17 cellular contexts compared by ENCODE assay signal in the genomic region with DNA sequence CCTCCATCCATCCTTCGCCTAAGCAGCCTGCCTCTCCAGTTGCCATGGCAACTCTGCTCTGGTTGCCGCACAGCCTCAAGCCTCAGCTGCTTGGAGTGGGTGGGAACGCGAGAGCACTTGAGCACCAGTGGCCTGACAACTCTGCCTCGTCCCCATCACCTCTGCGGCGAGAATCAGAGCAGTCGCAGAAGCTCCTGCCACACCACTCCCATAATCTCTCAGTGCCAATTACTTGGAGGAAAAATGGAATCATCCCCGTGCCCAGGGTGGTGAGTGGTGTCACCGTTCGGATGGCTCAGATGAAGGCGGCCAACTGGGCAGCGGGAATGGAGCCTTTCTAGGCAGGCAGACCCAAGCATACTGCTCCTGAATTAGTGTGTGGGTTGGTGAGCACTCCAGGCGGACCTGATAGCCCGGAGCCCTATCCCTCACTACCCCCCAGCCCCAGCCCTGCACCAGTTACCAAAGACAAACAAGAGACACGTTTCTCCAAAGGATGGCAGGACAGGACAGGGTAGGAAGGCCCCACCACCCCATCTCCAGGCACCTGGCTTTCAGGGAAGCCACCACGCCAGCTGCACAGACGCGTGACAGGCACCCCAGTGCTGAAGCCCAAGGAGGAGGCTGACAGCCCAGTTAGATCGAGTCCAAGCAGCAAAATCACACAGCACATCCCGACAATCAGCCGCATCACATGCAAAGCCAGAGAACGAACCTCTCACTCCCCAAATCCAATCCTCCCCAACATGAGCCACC.
DNase-seq lines count a peak whose midpoint lies in the region; ATAC-seq lines count a peak whose summit lies in the region.
"Had no signal": no experiment of that assay in that cellular context is flagged by ENCODE, and none has a peak within 500 bp of the region (broad histone marks: within the 10 kb centered on the region; RNA-seq: fewer than 3 reads in every experiment).

No MANE protein-coding gene starts in this region.

- no peak overlapping the region for H3K4me2 ChIP-seq in neuronal stem cell (ENCODE audit: insufficient read depth, low read length, poor library complexity, severe bottlenecking)
- H3K4me2 ChIP-seq: hepatocyte had no signal

- no peak overlapping the region for H2BK5ac ChIP-seq in neuronal stem cell (ENCODE audit: low read length)

- H3K4me3 ChIP-seq in neuronal stem cell (ENCODE audit: low read length in 2 of 2) = no peak overlapping the region
- H3K4me3 ChIP-seq: hepatocyte, SJSA1, vagina had no signal

- H3K23ac ChIP-seq in neuronal stem cell (ENCODE audit: low read depth, low read length, poor library complexity) = peak overlapping the region; percentile 23

- H3K4me1 ChIP-seq in neuronal stem cell (ENCODE audit: control insufficient read depth in 2 of 2, insufficient read depth in 1 of 2, low read depth in 1 of 2, low read length in 2 of 2) = no peaks in the 10 kb centered on the region
- H3K4me1 ChIP-seq: SJSA1, vagina had no signal

- H3K18ac ChIP-seq in neuronal stem cell (ENCODE audit: low read length) = peak overlapping the region; percentile 40

- no peak overlapping the region for H3K4ac ChIP-seq in neuronal stem cell (ENCODE audit: low read length)

- no peak overlapping the region for H3K27ac Mint-ChIP-seq in activated T-helper 2 cell treated with anti-CD3 and anti-CD28 coated beads, Interferon-gamma antibody, Interleukin-2, Interleukin-4, amounts not matched to agents 10 μg/mL and 5 μg/mL and 100 μg/mL, durations not matched to agents 14 hours and 24 hours and 36 hours
- H3K27ac Mint-ChIP-seq: activated naive CD8-positive, alpha-beta T cell had no signal

- peak overlapping the region; percentile 0 for H3K9ac ChIP-seq in neuronal stem cell (ENCODE audit: low read depth, low read length, poor library complexity)

- H3K14ac ChIP-seq in neuronal stem cell (ENCODE audit: low read length) = no peak overlapping the region

- peaks cover 7% of the 10 kb centered on the region for H3K79me1 ChIP-seq in neuronal stem cell (ENCODE audit: low read depth, low read length)

- no peaks in the 10 kb centered on the region for H3K27me3 ChIP-seq in neuronal stem cell (ENCODE audit: control insufficient read depth in 3 of 3, insufficient read depth in 3 of 3, low read depth in 1 of 3, low read length in 3 of 3)
- H3K27me3 ChIP-seq: hepatocyte, SJSA1, vagina had no signal

- H2BK12ac ChIP-seq in neuronal stem cell (ENCODE audit: low read length) = no peak overlapping the region

- peaks cover 23% of the 10 kb centered on the region for H3K9me3 Mint-ChIP-seq in activated T-helper 2 cell treated with anti-CD3 and anti-CD28 coated beads, Interferon-gamma antibody, Interleukin-2, Interleukin-4, amounts not matched to agents 10 μg/mL and 5 μg/mL and 100 μg/mL, durations not matched to agents 14 hours and 24 hours and 36 hours

- no peak overlapping the region for H4K91ac ChIP-seq in neuronal stem cell (ENCODE audit: low read depth, low read length, poor library complexity)

- intact Hi-C loops in cardiac septum (cut with DNase I) = no loop called here
- intact Hi-C loops in Right ventricle myocardium superior (cut with DNase I) = no loop called here
- intact Hi-C loops in activated T-helper 2 cell treated with anti-CD3 and anti-CD28 coated beads, Interferon-gamma antibody, Interleukin-2, Interleukin-4, amounts not matched to agents 10 μg/mL and 5 μg/mL and 100 μg/mL, durations not matched to agents 14 hours and 24 hours and 36 hours (cut with micrococcal nuclease) = no loop called here

- peaks cover 0 to 5% of the 10 kb centered on the region in 2 donors for H3K36me3 ChIP-seq in neuronal stem cell (replicated peaks in 1 of 2; ENCODE audit: control insufficient read depth in 2 of 2, insufficient read depth in 2 of 2, low read length in 2 of 2)
- H3K36me3 ChIP-seq: SJSA1, vagina had no signal

- H2AK5ac ChIP-seq in neuronal stem cell (ENCODE audit: low read depth, low read length) = peak overlapping the region; percentile 31

- WGBS in neuronal stem cell (ENCODE audit: extremely low coverage in 2 of 2, insufficient read length in 2 of 2, insufficient replicate concordance in 1 of 2), 2 donors = no CpG with 5 or more reads among the region's 23 CpGs

- no peak overlapping the region for H2BK15ac ChIP-seq in neuronal stem cell (ENCODE audit: low read length)

- no peak overlapping the region for H3K4me3 Mint-ChIP-seq in activated T-helper 2 cell treated with anti-CD3 and anti-CD28 coated beads, Interferon-gamma antibody, Interleukin-2, Interleukin-4, amounts not matched to agents 10 μg/mL and 5 μg/mL and 100 μg/mL, durations not matched to agents 14 hours and 24 hours and 36 hours (ENCODE audit: low read depth)
- H3K4me3 Mint-ChIP-seq: activated naive CD8-positive, alpha-beta T cell had no signal

- peaks cover 0 to 11% of the 10 kb centered on the region in 2 donors for H3K9me3 ChIP-seq in neuronal stem cell (replicated peaks in 1 of 2; ENCODE audit: control insufficient read depth in 2 of 2, insufficient read depth in 1 of 2, low read depth in 1 of 2, low read length in 2 of 2)
- H3K9me3 ChIP-seq: vagina had no signal

- H3K27ac ChIP-seq in neuronal stem cell (replicated peaks; ENCODE audit: low read length) = no peak overlapping the region
- H3K27ac ChIP-seq: hepatocyte, SJSA1, vagina had no signal

- peak; percentile 68 for DNase-seq in cardiac septum (ENCODE audit: low spot score)
- no peak for DNase-seq in Right ventricle myocardium superior
- peak; percentile 57 for DNase-seq in cerebellar cortex (ENCODE audit: low spot score)
- DNase-seq in neuronal stem cell (ENCODE audit: low spot score) = no peak
- no peak for DNase-seq in stimulated activated CD4-positive, alpha-beta T cell treated with anti-CD3 and anti-CD28 coated beads, Interleukin-2, amount 100 ng/mL, for 24 hours
- DNase-seq in kidney tubule cell (ENCODE audit: low spot score) = no peak
- DNase-seq in activated T-helper 2 cell treated with anti-CD3 and anti-CD28 coated beads, Interferon-gamma antibody, Interleukin-2, Interleukin-4, amounts not matched to agents 10 μg/mL and 5 μg/mL and 100 μg/mL, durations not matched to agents 14 hours and 24 hours and 36 hours (ENCODE audit: low spot score) = no peak
- DNase-seq: effector memory CD4-positive, alpha-beta T cell; NCI-H1048; NCI-H446; OCI-M1; stimulated activated naive CD8-positive, alpha-beta T cell treated with anti-CD3 and anti-CD28 coated beads, Interleukin-15, Interleukin-2, amounts not matched to agents 100 U/mL and 50 U/mL, for 24 hours had no signal

- H3K4me1 Mint-ChIP-seq in activated T-helper 2 cell treated with anti-CD3 and anti-CD28 coated beads, Interferon-gamma antibody, Interleukin-2, Interleukin-4, amounts not matched to agents 10 μg/mL and 5 μg/mL and 100 μg/mL, durations not matched to agents 14 hours and 24 hours and 36 hours (ENCODE audit: low read depth) = no peaks in the 10 kb centered on the region

- no peak overlapping the region for H2AFZ ChIP-seq in neuronal stem cell (ENCODE audit: low read length)
- H2AFZ ChIP-seq: hepatocyte had no signal

- ATAC-seq in Right ventricle myocardium superior (ENCODE audit: poor library complexity) (no peak), GM21825 (IDR thresholded peaks at IDR 0.05; ENCODE audit: unreplicated experiment) (no peak)
- ATAC-seq: stimulated activated naive CD8-positive, alpha-beta T cell treated with anti-CD3 and anti-CD28 coated beads, Interleukin-15, Interleukin-2, amounts not matched to agents 100 U/mL and 50 U/mL, for 24 hours had no signal

- no peaks in the 10 kb centered on the region for H3K27me3 Mint-ChIP-seq in activated T-helper 2 cell treated with anti-CD3 and anti-CD28 coated beads, Interferon-gamma antibody, Interleukin-2, Interleukin-4, amounts not matched to agents 10 μg/mL and 5 μg/mL and 100 μg/mL, durations not matched to agents 14 hours and 24 hours and 36 hours (ENCODE audit: low read depth)

- H3K36me3 Mint-ChIP-seq in activated T-helper 2 cell treated with anti-CD3 and anti-CD28 coated beads, Interferon-gamma antibody, Interleukin-2, Interleukin-4, amounts not matched to agents 10 μg/mL and 5 μg/mL and 100 μg/mL, durations not matched to agents 14 hours and 24 hours and 36 hours (ENCODE audit: low read depth) = no peaks in the 10 kb centered on the region
- H3K36me3 Mint-ChIP-seq: activated naive CD8-positive, alpha-beta T cell had no signal

- H4K8ac ChIP-seq in neuronal stem cell (ENCODE audit: low read depth, low read length) = no peak overlapping the region

- H2BK120ac ChIP-seq in neuronal stem cell (ENCODE audit: low read depth, low read length) = no peak overlapping the region

Comparison
In these comparisons a context has a peak if more than half of its experiments do, and no peak if none do; other contexts are left out.
1. DNase-seq: peak in cardiac septum (single experiment) and cerebellar cortex (single experiment); none in Right ventricle myocardium superior (single experiment), neuronal stem cell (single experiment), stimulated activated CD4-positive, alpha-beta T cell treated with anti-CD3 and anti-CD28 coated beads, Interleukin-2, amount 100 ng/mL, for 24 hours (0 of 2), kidney tubule cell (single experiment) and activated T-helper 2 cell treated with anti-CD3 and anti-CD28 coated beads, Interferon-gamma antibody, Interleukin-2, Interleukin-4, amounts not matched to agents 10 μg/mL and 5 μg/mL and 100 μg/mL, durations not matched to agents 14 hours and 24 hours and 36 hours (single experiment).